8 cellular contexts compared by ENCODE assay signal in genomic region chr1:43582162-43582566, GRCh38. TPM values are rescaled to one million over a fixed set of nuclear protein-coding genes. Genes with fewer than 3 reads are reported as not detected.
DNase-seq lines count a peak whose midpoint lies in the region; TF ChIP-seq lines count a peak whose summit lies in the region.

No MANE protein-coding gene starts in this region.

- no peaks in the 10 kb centered on the region for H3K27me3 ChIP-seq in neuronal stem cell (ENCODE audit: control insufficient read depth in 3 of 3, insufficient read depth in 3 of 3, low read depth in 1 of 3, low read length in 3 of 3)

- H3K4me1 ChIP-seq in neuronal stem cell (ENCODE audit: control insufficient read depth in 2 of 2, insufficient read depth in 1 of 2, low read depth in 1 of 2, low read length in 2 of 2), result peaks cover 4 to 7% of the 10 kb centered on the region in 2 donors

- no peaks in the 10 kb centered on the region for H3K36me3 Mint-ChIP-seq in immature natural killer cell

- H4K8ac ChIP-seq in neuronal stem cell (ENCODE audit: low read depth, low read length), result no peak overlapping the region

- no peak overlapping the region for H3K4ac ChIP-seq in neuronal stem cell (ENCODE audit: low read length)

- H3K27ac ChIP-seq in neuronal stem cell (replicated peaks; ENCODE audit: low read length), result no peak overlapping the region

- no peak overlapping the region for H2AK5ac ChIP-seq in neuronal stem cell (ENCODE audit: low read depth, low read length)

- H2BK5ac ChIP-seq in neuronal stem cell (ENCODE audit: low read length), result no peak overlapping the region

- peak overlapping the region in 1 of 6 donors; percentile 65 for H3K27ac Mint-ChIP-seq in immature natural killer cell

- H3K9me3 Mint-ChIP-seq in immature natural killer cell, result no peaks in the 10 kb centered on the region

- H3K23ac ChIP-seq in neuronal stem cell (ENCODE audit: low read depth, low read length, poor library complexity), result no peak overlapping the region

- no peak for TF ChIP-seq CTCF in cardiac fibroblast (IDR thresholded peaks at IDR 0.05; ENCODE audit: low read depth, low read length)

- no peaks in the 10 kb centered on the region for H3K27me3 Mint-ChIP-seq in immature natural killer cell (ENCODE audit: low read depth in 3 of 3)

- DNase-seq in activated CD4-positive, alpha-beta T cell treated with anti-CD3 and anti-CD28 coated beads for 48 hours, result peak; percentile 77
- DNase-seq in activated CD4-positive, alpha-beta T cell treated with anti-CD3 and anti-CD28 coated beads for 1 hour, result no peak
- DNase-seq in HPDE6-E6E7 (ENCODE audit: extremely low spot score), result peak; percentile 99
- peak; percentile 97 for DNase-seq in RPMI7951 (ENCODE audit: low read depth)
- DNase-seq in cardiac fibroblast (ENCODE audit: low read depth in 2 of 2), result peak; percentile 74 to 90
- peak; percentile 52 for DNase-seq in neuronal stem cell (ENCODE audit: low spot score)
- DNase-seq in immature natural killer cell, result no peak
- no peak for DNase-seq in NCI-H774 (lab: John Stamatoyannopoulos, UW)

- no peak overlapping the region for H3K4me2 ChIP-seq in neuronal stem cell (ENCODE audit: insufficient read depth, low read length, poor library complexity, severe bottlenecking)

- H3K4me3 ChIP-seq in cardiac fibroblast (replicated peaks in 1 of 2; ENCODE audit: low read depth in 2 of 2, low read length in 2 of 2) (no peak overlapping the region), neuronal stem cell (ENCODE audit: low read length in 2 of 2) (no peak overlapping the region)

- no peak overlapping the region for H2AFZ ChIP-seq in neuronal stem cell (ENCODE audit: low read length)

- H3K9me3 ChIP-seq in neuronal stem cell (replicated peaks in 1 of 2; ENCODE audit: control insufficient read depth in 2 of 2, insufficient read depth in 1 of 2, low read depth in 1 of 2, low read length in 2 of 2), result no peaks in the 10 kb centered on the region

- no peak overlapping the region for H2BK15ac ChIP-seq in neuronal stem cell (ENCODE audit: low read length)

- H3K79me1 ChIP-seq in neuronal stem cell (ENCODE audit: low read depth, low read length), result peaks cover 3% of the 10 kb centered on the region

- no peak overlapping the region for H4K91ac ChIP-seq in neuronal stem cell (ENCODE audit: low read depth, low read length, poor library complexity)

- no peak overlapping the region for H3K4me3 Mint-ChIP-seq in immature natural killer cell

- peak overlapping the region; percentile 11 for H3K18ac ChIP-seq in neuronal stem cell (ENCODE audit: low read length)

- no peak overlapping the region for H2BK120ac ChIP-seq in neuronal stem cell (ENCODE audit: low read depth, low read length)

- H3K36me3 ChIP-seq in neuronal stem cell (replicated peaks in 1 of 2; ENCODE audit: control insufficient read depth in 2 of 2, insufficient read depth in 2 of 2, low read length in 2 of 2), result peaks cover 33 to 46% of the 10 kb centered on the region in 2 donors

- H3K4me1 Mint-ChIP-seq in immature natural killer cell, result no peaks in the 10 kb centered on the region

- H3K14ac ChIP-seq in neuronal stem cell (ENCODE audit: low read length), result no peak overlapping the region

- no peak overlapping the region for H2BK12ac ChIP-seq in neuronal stem cell (ENCODE audit: low read length)

- H3K9ac ChIP-seq in neuronal stem cell (ENCODE audit: low read depth, low read length, poor library complexity), result no peak overlapping the region

- no CpG with 5 or more reads among the region's 5 CpGs for WGBS in neuronal stem cell (ENCODE audit: extremely low coverage in 2 of 2, insufficient read length in 2 of 2, insufficient replicate concordance in 1 of 2), 2 donors

RNA-seq across cellular contexts. Expression of gene PTPRF, which starts 51.5 kb away (rescaled TPM):
- 34.5 and 39.7 TPM in 2 replicates for total RNA-seq in RPMI7951 (2014; rRNA removed; shearing (Covaris generic))
- 62.9 TPM for polyA plus RNA-seq in neuronal stem cell (2013, experiment 1 of 2)
- 64.0 TPM for polyA plus RNA-seq in neuronal stem cell (2013, experiment 2 of 2)
- not detected for polyA plus RNA-seq in immature natural killer cell

Comparison
In these comparisons a context has a peak if more than half of its experiments do, and no peak if none do; other contexts are left out.
1. DNase-seq: peak in activated CD4-positive, alpha-beta T cell treated with anti-CD3 and anti-CD28 coated beads for 48 hours (single experiment), HPDE6-E6E7 (single experiment), RPMI7951 (single experiment), cardiac fibroblast (2 of 2) and neuronal stem cell (single experiment); none in activated CD4-positive, alpha-beta T cell treated with anti-CD3 and anti-CD28 coated beads for 1 hour (single experiment), immature natural killer cell (0 of 3) and NCI-H774 (single experiment).